Comparison of ENCODE assay signal across 14 cellular contexts in genomic region chr6:118281291-118281690, GRCh38.
"Had no signal": no experiment of that assay in that cellular context is flagged by ENCODE, and none has a peak within 500 bp of the region (broad histone marks: within the 10 kb centered on the region; RNA-seq: fewer than 3 reads in every experiment).

No MANE protein-coding gene starts in this region.

- H3K36me3 ChIP-seq: esophagus squamous epithelium, heart right ventricle had no signal

- H3K27me3 ChIP-seq: esophagus squamous epithelium, heart right ventricle had no signal

- H3K4me3 ChIP-seq: esophagus squamous epithelium, heart right ventricle had no signal

- DNase-seq: activated CD4-positive, alpha-beta T cell treated with anti-CD3 and anti-CD28 coated beads for 36 hours; activated CD8-positive, alpha-beta memory T cell treated with anti-CD3 and anti-CD28 coated beads, Interleukin-2, amount 50 U/mL, for 4 hours; activated CD8-positive, alpha-beta T cell treated with anti-CD3 and anti-CD28 coated beads for 36 hours; activated gamma-delta T cell treated with Interleukin-2 at 50 U/mL for 16 hours; activated naive CD8-positive, alpha-beta T cell treated with anti-CD3 and anti-CD28 coated beads for 36 hours; activated T-cell treated with anti-CD3 and anti-CD28 coated beads, Interleukin-2, amount 50 U/mL, for 72 hours; esophagus squamous epithelium; heart right ventricle; left ventricle myocardium superior; mesenchymal stem cell; nephron progenitor cell; stimulated activated CD4-positive, alpha-beta T cell treated with anti-CD3 and anti-CD28 coated beads, Interleukin-4, amount 100 ng/mL, for 1 hour; T-helper 9 cell had no signal

- ATAC-seq: activated CD4-positive, alpha-beta T cell treated with anti-CD3 and anti-CD28 coated beads for 36 hours; activated CD8-positive, alpha-beta T cell treated with anti-CD3 and anti-CD28 coated beads for 36 hours; activated T-cell treated with anti-CD3 and anti-CD28 coated beads, Interleukin-2, amount 50 U/mL, for 72 hours; heart right ventricle; left ventricle myocardium superior had no signal

- H3K27ac ChIP-seq: esophagus squamous epithelium, heart right ventricle, VCaP had no signal

- H3K9me3 ChIP-seq: esophagus squamous epithelium, heart right ventricle had no signal
